2 cellular contexts compared by ENCODE assay signal in the genomic region with DNA sequence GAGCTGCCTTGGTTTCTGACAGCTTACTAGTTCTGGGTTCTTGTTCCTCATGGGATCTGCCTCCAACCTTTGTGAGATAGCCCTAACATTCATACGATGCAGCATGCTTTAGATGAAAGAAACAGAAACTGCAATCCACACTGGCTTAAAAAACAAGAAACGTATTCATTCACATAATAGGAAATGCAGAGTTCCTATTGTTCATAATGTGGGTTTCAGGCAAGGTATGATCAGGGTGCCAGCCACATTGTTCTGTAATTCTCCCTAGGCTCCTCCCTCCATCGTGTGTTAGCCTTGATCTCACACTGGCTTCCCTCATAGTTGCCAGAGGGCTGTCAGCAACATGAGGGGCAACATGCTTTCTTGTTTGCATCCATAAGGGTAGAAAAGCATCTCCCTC.
TF ChIP-seq lines count a peak whose summit lies in the region.

No MANE protein-coding gene starts in this region.

TF ChIP-seq in SK-N-SH, 30 proteins besides CTCF, POLR2A, EP300 and RAD21 (continued from another document):
- TF ChIP-seq, protein P1, sequence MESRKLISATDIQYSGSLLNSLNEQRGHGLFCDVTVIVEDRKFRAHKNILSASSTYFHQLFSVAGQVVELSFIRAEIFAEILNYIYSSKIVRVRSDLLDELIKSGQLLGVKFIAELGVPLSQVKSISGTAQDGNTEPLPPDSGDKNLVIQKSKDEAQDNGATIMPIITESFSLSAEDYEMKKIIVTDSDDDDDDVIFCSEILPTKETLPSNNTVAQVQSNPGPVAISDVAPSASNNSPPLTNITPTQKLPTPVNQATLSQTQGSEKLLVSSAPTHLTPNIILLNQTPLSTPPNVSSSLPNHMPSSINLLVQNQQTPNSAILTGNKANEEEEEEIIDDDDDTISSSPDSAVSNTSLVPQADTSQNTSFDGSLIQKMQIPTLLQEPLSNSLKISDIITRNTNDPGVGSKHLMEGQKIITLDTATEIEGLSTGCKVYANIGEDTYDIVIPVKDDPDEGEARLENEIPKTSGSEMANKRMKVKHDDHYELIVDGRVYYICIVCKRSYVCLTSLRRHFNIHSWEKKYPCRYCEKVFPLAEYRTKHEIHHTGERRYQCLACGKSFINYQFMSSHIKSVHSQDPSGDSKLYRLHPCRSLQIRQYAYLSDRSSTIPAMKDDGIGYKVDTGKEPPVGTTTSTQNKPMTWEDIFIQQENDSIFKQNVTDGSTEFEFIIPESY (IDR thresholded peaks at IDR 0.05; ENCODE audit: borderline replicate concordance, low read depth): no peak
- TF ChIP-seq, protein P2, sequence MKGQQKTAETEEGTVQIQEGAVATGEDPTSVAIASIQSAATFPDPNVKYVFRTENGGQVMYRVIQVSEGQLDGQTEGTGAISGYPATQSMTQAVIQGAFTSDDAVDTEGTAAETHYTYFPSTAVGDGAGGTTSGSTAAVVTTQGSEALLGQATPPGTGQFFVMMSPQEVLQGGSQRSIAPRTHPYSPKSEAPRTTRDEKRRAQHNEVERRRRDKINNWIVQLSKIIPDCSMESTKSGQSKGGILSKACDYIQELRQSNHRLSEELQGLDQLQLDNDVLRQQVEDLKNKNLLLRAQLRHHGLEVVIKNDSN (IDR thresholded peaks at IDR 0.05; ENCODE audit: borderline replicate concordance, low read depth): no peak
- TF ChIP-seq, protein P3, sequence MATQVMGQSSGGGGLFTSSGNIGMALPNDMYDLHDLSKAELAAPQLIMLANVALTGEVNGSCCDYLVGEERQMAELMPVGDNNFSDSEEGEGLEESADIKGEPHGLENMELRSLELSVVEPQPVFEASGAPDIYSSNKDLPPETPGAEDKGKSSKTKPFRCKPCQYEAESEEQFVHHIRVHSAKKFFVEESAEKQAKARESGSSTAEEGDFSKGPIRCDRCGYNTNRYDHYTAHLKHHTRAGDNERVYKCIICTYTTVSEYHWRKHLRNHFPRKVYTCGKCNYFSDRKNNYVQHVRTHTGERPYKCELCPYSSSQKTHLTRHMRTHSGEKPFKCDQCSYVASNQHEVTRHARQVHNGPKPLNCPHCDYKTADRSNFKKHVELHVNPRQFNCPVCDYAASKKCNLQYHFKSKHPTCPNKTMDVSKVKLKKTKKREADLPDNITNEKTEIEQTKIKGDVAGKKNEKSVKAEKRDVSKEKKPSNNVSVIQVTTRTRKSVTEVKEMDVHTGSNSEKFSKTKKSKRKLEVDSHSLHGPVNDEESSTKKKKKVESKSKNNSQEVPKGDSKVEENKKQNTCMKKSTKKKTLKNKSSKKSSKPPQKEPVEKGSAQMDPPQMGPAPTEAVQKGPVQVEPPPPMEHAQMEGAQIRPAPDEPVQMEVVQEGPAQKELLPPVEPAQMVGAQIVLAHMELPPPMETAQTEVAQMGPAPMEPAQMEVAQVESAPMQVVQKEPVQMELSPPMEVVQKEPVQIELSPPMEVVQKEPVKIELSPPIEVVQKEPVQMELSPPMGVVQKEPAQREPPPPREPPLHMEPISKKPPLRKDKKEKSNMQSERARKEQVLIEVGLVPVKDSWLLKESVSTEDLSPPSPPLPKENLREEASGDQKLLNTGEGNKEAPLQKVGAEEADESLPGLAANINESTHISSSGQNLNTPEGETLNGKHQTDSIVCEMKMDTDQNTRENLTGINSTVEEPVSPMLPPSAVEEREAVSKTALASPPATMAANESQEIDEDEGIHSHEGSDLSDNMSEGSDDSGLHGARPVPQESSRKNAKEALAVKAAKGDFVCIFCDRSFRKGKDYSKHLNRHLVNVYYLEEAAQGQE (IDR thresholded peaks at IDR 0.05; ENCODE audit: low read depth, low read length): no peak

TF ChIP-seq in SK-N-SH treated with all-trans-retinoic acid at 6 μM for 48 hours, 23 proteins besides CTCF, POLR2A, EP300 and RAD21 (continued from another document):
- TF ChIP-seq ESRRG (CRISPR knock-in tag; IDR thresholded peaks at IDR 0.05): no peak
- TF ChIP-seq, protein P4, sequence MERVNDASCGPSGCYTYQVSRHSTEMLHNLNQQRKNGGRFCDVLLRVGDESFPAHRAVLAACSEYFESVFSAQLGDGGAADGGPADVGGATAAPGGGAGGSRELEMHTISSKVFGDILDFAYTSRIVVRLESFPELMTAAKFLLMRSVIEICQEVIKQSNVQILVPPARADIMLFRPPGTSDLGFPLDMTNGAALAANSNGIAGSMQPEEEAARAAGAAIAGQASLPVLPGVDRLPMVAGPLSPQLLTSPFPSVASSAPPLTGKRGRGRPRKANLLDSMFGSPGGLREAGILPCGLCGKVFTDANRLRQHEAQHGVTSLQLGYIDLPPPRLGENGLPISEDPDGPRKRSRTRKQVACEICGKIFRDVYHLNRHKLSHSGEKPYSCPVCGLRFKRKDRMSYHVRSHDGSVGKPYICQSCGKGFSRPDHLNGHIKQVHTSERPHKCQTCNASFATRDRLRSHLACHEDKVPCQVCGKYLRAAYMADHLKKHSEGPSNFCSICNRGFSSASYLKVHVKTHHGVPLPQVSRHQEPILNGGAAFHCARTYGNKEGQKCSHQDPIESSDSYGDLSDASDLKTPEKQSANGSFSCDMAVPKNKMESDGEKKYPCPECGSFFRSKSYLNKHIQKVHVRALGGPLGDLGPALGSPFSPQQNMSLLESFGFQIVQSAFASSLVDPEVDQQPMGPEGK (CRISPR knock-in tag; IDR thresholded peaks at IDR 0.05; ENCODE audit: borderline replicate concordance): no peak
- TF ChIP-seq RARB (CRISPR knock-in tag; IDR thresholded peaks at IDR 0.05): no peak
- no peak for TF ChIP-seq TOX (CRISPR knock-in tag; IDR thresholded peaks at IDR 0.05; ENCODE audit: borderline replicate concordance)
- TF ChIP-seq ZNF565 (CRISPR knock-in tag; conservative IDR thresholded peaks at IDR 0.05; ENCODE audit: low read depth): no peak
- TF ChIP-seq ZFP30 (CRISPR knock-in tag; IDR thresholded peaks at IDR 0.05): no peak
- TF ChIP-seq ZNF70 (CRISPR knock-in tag; IDR thresholded peaks at IDR 0.05): no peak
- TF ChIP-seq TCF4 (CRISPR knock-in tag; IDR thresholded peaks at IDR 0.05; ENCODE audit: borderline replicate concordance): no peak
- no peak for TF ChIP-seq ZNF8 (CRISPR knock-in tag; IDR thresholded peaks at IDR 0.05)
- no peak for TF ChIP-seq BACH2 (CRISPR knock-in tag; IDR thresholded peaks at IDR 0.05; ENCODE audit: borderline replicate concordance)
- TF ChIP-seq, protein P5, sequence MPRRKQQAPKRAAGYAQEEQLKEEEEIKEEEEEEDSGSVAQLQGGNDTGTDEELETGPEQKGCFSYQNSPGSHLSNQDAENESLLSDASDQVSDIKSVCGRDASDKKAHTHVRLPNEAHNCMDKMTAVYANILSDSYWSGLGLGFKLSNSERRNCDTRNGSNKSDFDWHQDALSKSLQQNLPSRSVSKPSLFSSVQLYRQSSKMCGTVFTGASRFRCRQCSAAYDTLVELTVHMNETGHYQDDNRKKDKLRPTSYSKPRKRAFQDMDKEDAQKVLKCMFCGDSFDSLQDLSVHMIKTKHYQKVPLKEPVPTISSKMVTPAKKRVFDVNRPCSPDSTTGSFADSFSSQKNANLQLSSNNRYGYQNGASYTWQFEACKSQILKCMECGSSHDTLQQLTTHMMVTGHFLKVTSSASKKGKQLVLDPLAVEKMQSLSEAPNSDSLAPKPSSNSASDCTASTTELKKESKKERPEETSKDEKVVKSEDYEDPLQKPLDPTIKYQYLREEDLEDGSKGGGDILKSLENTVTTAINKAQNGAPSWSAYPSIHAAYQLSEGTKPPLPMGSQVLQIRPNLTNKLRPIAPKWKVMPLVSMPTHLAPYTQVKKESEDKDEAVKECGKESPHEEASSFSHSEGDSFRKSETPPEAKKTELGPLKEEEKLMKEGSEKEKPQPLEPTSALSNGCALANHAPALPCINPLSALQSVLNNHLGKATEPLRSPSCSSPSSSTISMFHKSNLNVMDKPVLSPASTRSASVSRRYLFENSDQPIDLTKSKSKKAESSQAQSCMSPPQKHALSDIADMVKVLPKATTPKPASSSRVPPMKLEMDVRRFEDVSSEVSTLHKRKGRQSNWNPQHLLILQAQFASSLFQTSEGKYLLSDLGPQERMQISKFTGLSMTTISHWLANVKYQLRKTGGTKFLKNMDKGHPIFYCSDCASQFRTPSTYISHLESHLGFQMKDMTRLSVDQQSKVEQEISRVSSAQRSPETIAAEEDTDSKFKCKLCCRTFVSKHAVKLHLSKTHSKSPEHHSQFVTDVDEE (CRISPR knock-in tag; IDR thresholded peaks at IDR 0.05): no peak
